ENCODE assay signal across 23 cellular contexts in the genomic region with DNA sequence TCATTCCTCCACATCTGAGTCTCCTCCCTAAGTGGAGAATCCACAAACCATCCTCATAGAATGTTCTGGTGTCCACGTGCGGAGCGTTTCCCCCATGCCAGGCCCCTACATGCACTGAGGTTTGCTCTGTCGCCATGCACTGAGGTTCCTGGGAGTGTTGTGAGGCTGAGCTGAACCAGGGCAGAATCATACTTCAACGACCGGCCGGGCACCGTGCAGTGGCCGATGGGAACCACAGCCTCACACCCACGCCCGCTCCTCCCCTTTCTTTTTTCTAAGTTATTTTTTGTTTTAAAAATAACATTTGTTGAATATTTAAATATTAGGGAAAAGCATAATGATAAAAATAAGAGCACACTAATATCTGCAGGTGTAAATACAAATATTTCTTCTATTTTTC.
"Had no signal": no experiment of that assay in that cellular context is flagged by ENCODE, and none has a peak within 500 bp of the region (broad histone marks: within the 10 kb centered on the region; RNA-seq: fewer than 3 reads in every experiment).

No MANE protein-coding gene starts in this region.

- H3K4me1 ChIP-seq: gastrocnemius medialis, heart right ventricle, lower lobe of right lung had no signal

- H3K27ac ChIP-seq: epithelial cell of prostate, esophagus squamous epithelium, gastrocnemius medialis, heart right ventricle, lower lobe of right lung had no signal

- H3K27me3 Mint-ChIP-seq: dendritic cell treated with granulocyte-macrophage colony-stimulating factor and Interleukin-4, amounts not matched to agents 40 ng/mL and 50 ng/mL, for 4 days had no signal

- H3K36me3 Mint-ChIP-seq: mesothelial cell of epicardium had no signal

- H3K27ac Mint-ChIP-seq: dendritic cell treated with granulocyte-macrophage colony-stimulating factor and Interleukin-4, amounts not matched to agents 40 ng/mL and 50 ng/mL, for 4 days; effector memory CD8-positive, alpha-beta T cell; endodermal cell; mesothelial cell of epicardium had no signal

- H3K27me3 ChIP-seq: gastrocnemius medialis had no signal

- H3K4me1 Mint-ChIP-seq: endodermal cell, mesothelial cell of epicardium had no signal

- H3K9me3 Mint-ChIP-seq: dendritic cell treated with granulocyte-macrophage colony-stimulating factor and Interleukin-4, amounts not matched to agents 40 ng/mL and 50 ng/mL, for 4 days; effector memory CD8-positive, alpha-beta T cell; mesothelial cell of epicardium had no signal

- DNase-seq: cortex of kidney; effector CD8-positive, alpha-beta T cell; effector memory CD8-positive, alpha-beta T cell; endodermal cell; erythroblast; esophagus squamous epithelium; foreskin fibroblast; foreskin melanocyte; gastrocnemius medialis; glutamatergic neuron; head of caudate nucleus; heart right ventricle; hippocampal formation; kidney; kidney glomerular epithelial cell; left colon; left ventricle myocardium superior; lower lobe of right lung; mesenchymal stem cell; mucosa of descending colon had no signal

- H3K4me3 Mint-ChIP-seq: dendritic cell treated with granulocyte-macrophage colony-stimulating factor and Interleukin-4, amounts not matched to agents 40 ng/mL and 50 ng/mL, for 4 days; effector memory CD8-positive, alpha-beta T cell; endodermal cell; mesothelial cell of epicardium had no signal

- H3K36me3 ChIP-seq: esophagus squamous epithelium, gastrocnemius medialis, heart right ventricle, lower lobe of right lung had no signal

- H3K4me3 ChIP-seq: esophagus squamous epithelium, gastrocnemius medialis, heart right ventricle, lower lobe of right lung, mucosa of descending colon had no signal

- H3K9me3 ChIP-seq: gastrocnemius medialis, lower lobe of right lung, mucosa of descending colon had no signal
